In the genomic region with DNA sequence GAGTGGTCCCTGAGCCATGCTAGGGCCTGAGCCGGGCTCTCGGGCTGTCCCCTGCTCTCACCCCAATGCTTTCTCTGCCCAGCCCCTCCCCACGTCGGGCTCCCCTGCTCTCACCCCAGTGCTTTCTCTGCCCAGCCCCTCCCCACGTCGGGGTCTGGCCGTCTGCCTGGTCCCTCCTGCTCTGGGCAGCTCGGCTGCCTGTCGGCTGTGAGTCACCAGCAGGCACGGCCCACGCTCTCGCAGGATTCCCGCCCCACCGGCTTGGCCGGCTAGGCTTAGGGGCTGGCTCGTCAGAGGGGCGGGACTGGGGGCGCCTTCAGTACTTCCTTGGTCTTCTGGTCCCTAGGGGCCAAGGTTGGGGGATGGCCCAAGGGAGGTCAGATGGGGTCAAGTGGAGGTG, we compare ENCODE assay signal across 8 cellular contexts. TPM values are rescaled to one million over a fixed set of nuclear protein-coding genes. Genes with fewer than 3 reads are reported as not detected.
DNase-seq lines count a peak whose midpoint lies in the region; ATAC-seq and TF ChIP-seq lines count a peak whose summit lies in the region.

No MANE protein-coding gene starts in this region.

- no peak for TF ChIP-seq RAD21 in Ishikawa (IDR thresholded peaks at IDR 0.05; ENCODE audit: low read depth)

- peak; percentile 17; the same call in 1 of the 2 replicates for TF ChIP-seq EP300 in Ishikawa (IDR thresholded peaks at IDR 0.05; ENCODE audit: borderline replicate concordance)
- TF ChIP-seq EP300 in suprapubic skin (IDR thresholded peaks at IDR 0.05): no peak

- DNase-seq in cerebellar cortex (ENCODE audit: low spot score) (peak; percentile 41), kidney glomerular epithelial cell (lab: John Stamatoyannopoulos, UW) (peak; percentile 81), suprapubic skin (ENCODE audit: low spot score in 2 of 2) (peak in 1 of 2 donors; percentile 83), NCI-H345 (lab: John Stamatoyannopoulos, UW) (no peak), erythroblast (lab: John Stamatoyannopoulos, UW) (no peak)
- DNase-seq in activated T-cell treated with anti-CD3 and anti-CD28 coated beads, Interleukin-2, amount 50 U/mL, for 1 hour: no peak

- WGBS in suprapubic skin: 38% methylated on average over 17 of the region's 18 CpGs

- no peak for TF ChIP-seq POLR2A in suprapubic skin (IDR thresholded peaks at IDR 0.05)
- TF ChIP-seq POLR2A in erythroblast (IDR thresholded peaks at IDR 0.05; ENCODE audit: low read length): no peak

- peaks cover 67% of the 10 kb centered on the region for H3K4me1 ChIP-seq in suprapubic skin

- H3K36me3 ChIP-seq in suprapubic skin: no peaks in the 10 kb centered on the region

- no peaks in the 10 kb centered on the region for H3K9me3 ChIP-seq in suprapubic skin

- peak overlapping the region; percentile 53 for H3K27ac ChIP-seq in suprapubic skin

- no peak for TF ChIP-seq CTCF in suprapubic skin (IDR thresholded peaks at IDR 0.05)

- H3K4me3 ChIP-seq in suprapubic skin: peak overlapping the region; percentile 90

- peaks cover 9% of the 10 kb centered on the region for H3K27me3 ChIP-seq in suprapubic skin

- no peak for ATAC-seq in GM18909 (IDR thresholded peaks at IDR 0.05; ENCODE audit: poor library complexity, unreplicated experiment)

TF ChIP-seq in Ishikawa, 13 proteins besides CTCF, POLR2A, EP300 and RAD21:
- 0 out of 2 replicates have a peak, but pooled peaks have one; percentile 31 for TF ChIP-seq ZBTB7A (IDR thresholded peaks at IDR 0.05; ENCODE audit: low read depth)
- TF ChIP-seq YY1 (IDR thresholded peaks at IDR 0.05; ENCODE audit: low read depth): no peak
- TF ChIP-seq EGR1 (IDR thresholded peaks at IDR 0.05): peak; percentile 78
- TF ChIP-seq, protein P1, sequence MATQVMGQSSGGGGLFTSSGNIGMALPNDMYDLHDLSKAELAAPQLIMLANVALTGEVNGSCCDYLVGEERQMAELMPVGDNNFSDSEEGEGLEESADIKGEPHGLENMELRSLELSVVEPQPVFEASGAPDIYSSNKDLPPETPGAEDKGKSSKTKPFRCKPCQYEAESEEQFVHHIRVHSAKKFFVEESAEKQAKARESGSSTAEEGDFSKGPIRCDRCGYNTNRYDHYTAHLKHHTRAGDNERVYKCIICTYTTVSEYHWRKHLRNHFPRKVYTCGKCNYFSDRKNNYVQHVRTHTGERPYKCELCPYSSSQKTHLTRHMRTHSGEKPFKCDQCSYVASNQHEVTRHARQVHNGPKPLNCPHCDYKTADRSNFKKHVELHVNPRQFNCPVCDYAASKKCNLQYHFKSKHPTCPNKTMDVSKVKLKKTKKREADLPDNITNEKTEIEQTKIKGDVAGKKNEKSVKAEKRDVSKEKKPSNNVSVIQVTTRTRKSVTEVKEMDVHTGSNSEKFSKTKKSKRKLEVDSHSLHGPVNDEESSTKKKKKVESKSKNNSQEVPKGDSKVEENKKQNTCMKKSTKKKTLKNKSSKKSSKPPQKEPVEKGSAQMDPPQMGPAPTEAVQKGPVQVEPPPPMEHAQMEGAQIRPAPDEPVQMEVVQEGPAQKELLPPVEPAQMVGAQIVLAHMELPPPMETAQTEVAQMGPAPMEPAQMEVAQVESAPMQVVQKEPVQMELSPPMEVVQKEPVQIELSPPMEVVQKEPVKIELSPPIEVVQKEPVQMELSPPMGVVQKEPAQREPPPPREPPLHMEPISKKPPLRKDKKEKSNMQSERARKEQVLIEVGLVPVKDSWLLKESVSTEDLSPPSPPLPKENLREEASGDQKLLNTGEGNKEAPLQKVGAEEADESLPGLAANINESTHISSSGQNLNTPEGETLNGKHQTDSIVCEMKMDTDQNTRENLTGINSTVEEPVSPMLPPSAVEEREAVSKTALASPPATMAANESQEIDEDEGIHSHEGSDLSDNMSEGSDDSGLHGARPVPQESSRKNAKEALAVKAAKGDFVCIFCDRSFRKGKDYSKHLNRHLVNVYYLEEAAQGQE (IDR thresholded peaks at IDR 0.05; ENCODE audit: low read depth): no peak
- TF ChIP-seq, protein P2, sequence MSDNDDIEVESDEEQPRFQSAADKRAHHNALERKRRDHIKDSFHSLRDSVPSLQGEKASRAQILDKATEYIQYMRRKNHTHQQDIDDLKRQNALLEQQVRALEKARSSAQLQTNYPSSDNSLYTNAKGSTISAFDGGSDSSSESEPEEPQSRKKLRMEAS (IDR thresholded peaks at IDR 0.05): no peak
- no peak for TF ChIP-seq TEAD4 (IDR thresholded peaks at IDR 0.05)
- TF ChIP-seq, protein P3, sequence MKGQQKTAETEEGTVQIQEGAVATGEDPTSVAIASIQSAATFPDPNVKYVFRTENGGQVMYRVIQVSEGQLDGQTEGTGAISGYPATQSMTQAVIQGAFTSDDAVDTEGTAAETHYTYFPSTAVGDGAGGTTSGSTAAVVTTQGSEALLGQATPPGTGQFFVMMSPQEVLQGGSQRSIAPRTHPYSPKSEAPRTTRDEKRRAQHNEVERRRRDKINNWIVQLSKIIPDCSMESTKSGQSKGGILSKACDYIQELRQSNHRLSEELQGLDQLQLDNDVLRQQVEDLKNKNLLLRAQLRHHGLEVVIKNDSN (IDR thresholded peaks at IDR 0.05): no peak
- no peak for TF ChIP-seq TAF1 (IDR thresholded peaks at IDR 0.05; ENCODE audit: low read depth)
- TF ChIP-seq NFIC (IDR thresholded peaks at IDR 0.05): peak; percentile 52
- no peak for TF ChIP-seq FOXM1 (IDR thresholded peaks at IDR 0.05; ENCODE audit: borderline replicate concordance, low read depth)
- TF ChIP-seq TCF12 (IDR thresholded peaks at IDR 0.05; ENCODE audit: low read depth): peak; percentile 44; the same call in 1 of the 2 replicates
- TF ChIP-seq CEBPB (IDR thresholded peaks at IDR 0.05): no peak
- no peak for TF ChIP-seq CREB1 (IDR thresholded peaks at IDR 0.05; ENCODE audit: low read depth)

RNA-seq across cellular contexts. Expression of a gene that starts 3.3 kb away (rescaled TPM):
- total RNA-seq in suprapubic skin: 10 to 100 TPM; 32.4 to 61.6 (median 60.5) TPM

RNA-seq across cellular contexts. Expression of a gene that starts 53.4 kb away (rescaled TPM):
- total RNA-seq in suprapubic skin: 100 to 1,000 TPM; 131 to 232 (median 147) TPM

Comparison
In these comparisons a context has a peak if more than half of its experiments do, and no peak if none do; other contexts are left out.
1. DNase-seq: peak in cerebellar cortex (single experiment) and kidney glomerular epithelial cell (single experiment); none in NCI-H345 (single experiment), activated T-cell treated with anti-CD3 and anti-CD28 coated beads, Interleukin-2, amount 50 U/mL, for 1 hour (single experiment) and erythroblast (0 of 2).